ENCODE assay signal across 1 cellular context in the genomic region with DNA sequence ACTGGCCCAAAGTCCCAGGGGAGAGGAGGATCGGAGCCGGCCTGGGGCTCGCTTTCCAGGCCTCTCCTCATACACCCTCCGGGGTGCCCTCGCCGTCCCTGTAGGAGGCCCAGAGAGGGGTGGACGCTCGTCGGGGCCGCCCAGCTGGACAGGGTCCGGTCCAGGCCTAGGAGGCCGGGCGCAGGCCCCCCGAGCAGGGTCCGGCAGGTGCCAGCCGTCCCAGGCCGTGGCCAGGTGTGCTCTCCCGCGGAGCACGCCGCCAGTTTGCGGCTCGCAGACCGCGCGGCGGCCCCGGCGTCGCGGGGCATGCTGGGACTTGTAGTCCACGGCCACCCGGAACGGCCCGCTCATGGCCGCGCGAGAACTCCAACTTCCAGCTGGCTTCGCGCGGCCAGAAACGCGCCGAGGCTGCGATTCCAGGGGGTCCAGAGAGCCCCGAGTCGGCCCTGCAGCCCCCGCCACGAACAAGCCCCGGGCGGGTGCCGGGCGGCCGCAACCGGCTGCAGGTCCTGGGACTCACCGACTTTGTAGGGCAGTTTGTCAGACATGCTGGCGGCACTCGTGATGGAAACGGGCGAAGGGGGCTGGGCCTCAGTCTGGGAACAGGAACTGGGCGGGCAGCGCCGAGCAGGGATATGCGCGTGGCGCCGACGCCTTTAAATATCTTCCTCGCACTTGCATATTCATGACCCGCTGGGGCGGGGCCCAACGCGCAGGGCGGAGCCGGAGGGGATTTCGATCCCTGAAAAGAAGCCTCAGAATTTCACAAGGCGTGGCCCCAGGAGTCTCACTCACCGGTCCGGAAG.
TF ChIP-seq lines count a peak whose summit lies in the region.

A gene (minus strand): TSS at position 633 of the 806 bp plus-strand sequence. CDS start 85 bp downstream, at position 548.

TF ChIP-seq in HCT116, 20 proteins besides CTCF, POLR2A, EP300 and RAD21 (continued from another document):
- TF ChIP-seq, protein P1, sequence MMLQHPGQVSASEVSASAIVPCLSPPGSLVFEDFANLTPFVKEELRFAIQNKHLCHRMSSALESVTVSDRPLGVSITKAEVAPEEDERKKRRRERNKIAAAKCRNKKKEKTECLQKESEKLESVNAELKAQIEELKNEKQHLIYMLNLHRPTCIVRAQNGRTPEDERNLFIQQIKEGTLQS (IDR thresholded peaks at IDR 0.05) = no peak
- TF ChIP-seq SIN3A (IDR thresholded peaks at IDR 0.05; ENCODE audit: low read depth) (peak; percentile 74; the same call in 1 of the 2 replicates), JUND (IDR thresholded peaks at IDR 0.05) (no peak), TCF7L2 (IDR thresholded peaks at IDR 0.05; ENCODE audit: borderline replicate concordance, extremely low read depth, insufficient read depth, insufficient read length) (peak; percentile 13), FOSL1 (IDR thresholded peaks at IDR 0.05; ENCODE audit: low read depth) (no peak), SP1 (IDR thresholded peaks at IDR 0.05; ENCODE audit: low read depth) (peak; percentile 40), ELF1 (IDR thresholded peaks at IDR 0.05; ENCODE audit: borderline replicate concordance, low read depth) (peak; percentile 84; the same call in 1 of the 2 replicates), SRF (IDR thresholded peaks at IDR 0.05; ENCODE audit: low read depth) (no peak), EZH2 (IDR thresholded peaks at IDR 0.05) (no peak), CBX3 (IDR thresholded peaks at IDR 0.05; ENCODE audit: low read depth) (no peak; the same call in 1 of the 2 replicates), CEBPB (IDR thresholded peaks at IDR 0.05; ENCODE audit: low read depth) (no peak), YY1 (IDR thresholded peaks at IDR 0.05; ENCODE audit: extremely low read depth, insufficient replicate concordance, low read depth, low read length) (no peak), EGR1 (IDR thresholded peaks at IDR 0.05; ENCODE audit: low read depth) (no peak), POLR2AphosphoS5 (IDR thresholded peaks at IDR 0.05; ENCODE audit: low read depth, low read length) (peak; percentile 93)
- TF ChIP-seq, protein P2, sequence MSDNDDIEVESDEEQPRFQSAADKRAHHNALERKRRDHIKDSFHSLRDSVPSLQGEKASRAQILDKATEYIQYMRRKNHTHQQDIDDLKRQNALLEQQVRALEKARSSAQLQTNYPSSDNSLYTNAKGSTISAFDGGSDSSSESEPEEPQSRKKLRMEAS (IDR thresholded peaks at IDR 0.05) = peak; percentile 96
- TF ChIP-seq, protein P3, sequence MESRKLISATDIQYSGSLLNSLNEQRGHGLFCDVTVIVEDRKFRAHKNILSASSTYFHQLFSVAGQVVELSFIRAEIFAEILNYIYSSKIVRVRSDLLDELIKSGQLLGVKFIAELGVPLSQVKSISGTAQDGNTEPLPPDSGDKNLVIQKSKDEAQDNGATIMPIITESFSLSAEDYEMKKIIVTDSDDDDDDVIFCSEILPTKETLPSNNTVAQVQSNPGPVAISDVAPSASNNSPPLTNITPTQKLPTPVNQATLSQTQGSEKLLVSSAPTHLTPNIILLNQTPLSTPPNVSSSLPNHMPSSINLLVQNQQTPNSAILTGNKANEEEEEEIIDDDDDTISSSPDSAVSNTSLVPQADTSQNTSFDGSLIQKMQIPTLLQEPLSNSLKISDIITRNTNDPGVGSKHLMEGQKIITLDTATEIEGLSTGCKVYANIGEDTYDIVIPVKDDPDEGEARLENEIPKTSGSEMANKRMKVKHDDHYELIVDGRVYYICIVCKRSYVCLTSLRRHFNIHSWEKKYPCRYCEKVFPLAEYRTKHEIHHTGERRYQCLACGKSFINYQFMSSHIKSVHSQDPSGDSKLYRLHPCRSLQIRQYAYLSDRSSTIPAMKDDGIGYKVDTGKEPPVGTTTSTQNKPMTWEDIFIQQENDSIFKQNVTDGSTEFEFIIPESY (IDR thresholded peaks at IDR 0.05; ENCODE audit: extremely low read depth, insufficient replicate concordance, low read length) = peak; percentile 61
